Comparison of ENCODE assay signal across 28 cellular contexts in genomic region chr6:45915776-45916348, GRCh38.
"Had no signal": no experiment of that assay in that cellular context is flagged by ENCODE, and none has a peak within 500 bp of the region (broad histone marks: within the 10 kb centered on the region; RNA-seq: fewer than 3 reads in every experiment).

No MANE protein-coding gene starts in this region.

- H3K9ac ChIP-seq: parathyroid adenoma had no signal

- H3K9me3 Mint-ChIP-seq: dendritic cell treated with granulocyte-macrophage colony-stimulating factor and Interleukin-4, amounts not matched to agents 40 ng/mL and 50 ng/mL, for 4 days; endodermal cell; naive B cell; natural killer cell treated with Interleukin-12 subunit alpha and Interleukin-12 subunit beta and Interleukin-15 and Interleukin-18, amount 100 ng/mL, for 72 hours; stimulated activated memory B cell treated with anti-CD40 and anti-IgM and Interleukin-4, amounts not matched to agents 10 μg/mL and 1 μg/mL and 100 μg/mL, for 72 hours had no signal

- H3K36me3 Mint-ChIP-seq: naive B cell had no signal

- H3K27me3 Mint-ChIP-seq: dendritic cell treated with granulocyte-macrophage colony-stimulating factor and Interleukin-4, amounts not matched to agents 40 ng/mL and 50 ng/mL, for 4 days; naive B cell; progenitor cell of endocrine pancreas; stimulated activated memory B cell treated with anti-CD40 and anti-IgM and Interleukin-4, amounts not matched to agents 10 μg/mL and 1 μg/mL and 100 μg/mL, for 72 hours had no signal

- H3K4me3 ChIP-seq: colonic mucosa, heart right ventricle, left lung, lower lobe of right lung, right atrium auricular region, transverse colon, upper lobe of right lung, vagina had no signal

- DNase-seq: colonic mucosa; effector CD8-positive, alpha-beta T cell; foreskin keratinocyte; glutamatergic neuron; heart right ventricle; hippocampal formation; left cardiac atrium; left lung; lower lobe of right lung; naive B cell; stimulated activated CD4-positive, alpha-beta T cell treated with anti-CD3 and anti-CD28 coated beads, Interleukin-2, amount 100 ng/mL, for 24 hours; stimulated activated CD4-positive, alpha-beta T cell treated with anti-CD3 and anti-CD28 coated beads, Interleukin-4, amount 100 ng/mL, for 24 hours; stimulated activated naive CD8-positive, alpha-beta T cell treated with anti-CD3 and anti-CD28 coated beads, Interleukin-15, Interleukin-2, amounts not matched to agents 100 U/mL and 50 U/mL, for 24 hours; transverse colon; upper lobe of right lung had no signal

- H3K4me3 Mint-ChIP-seq: dendritic cell treated with granulocyte-macrophage colony-stimulating factor and Interleukin-4, amounts not matched to agents 40 ng/mL and 50 ng/mL, for 4 days; endodermal cell; naive B cell; natural killer cell treated with Interleukin-12 subunit alpha and Interleukin-12 subunit beta and Interleukin-15 and Interleukin-18, amount 100 ng/mL, for 72 hours; neural crest cell; stimulated activated memory B cell treated with anti-CD40 and anti-IgM and Interleukin-4, amounts not matched to agents 10 μg/mL and 1 μg/mL and 100 μg/mL, for 72 hours had no signal

- H3K27me3 ChIP-seq: colonic mucosa, heart right ventricle, left lung, neutrophil, right atrium auricular region, transverse colon, upper lobe of right lung, vagina had no signal

- H2AFZ ChIP-seq: parathyroid adenoma had no signal

- H3K36me3 ChIP-seq: colonic mucosa, neutrophil, upper lobe of right lung, vagina had no signal

- H3K4me1 ChIP-seq: colonic mucosa, foreskin keratinocyte, left lung, lower lobe of right lung, parathyroid adenoma, transverse colon, upper lobe of right lung, vagina had no signal

- H3K4me1 Mint-ChIP-seq: naive B cell had no signal

- H3K27ac Mint-ChIP-seq: dendritic cell treated with granulocyte-macrophage colony-stimulating factor and Interleukin-4, amounts not matched to agents 40 ng/mL and 50 ng/mL, for 4 days; endodermal cell; natural killer cell treated with Interleukin-12 subunit alpha and Interleukin-12 subunit beta and Interleukin-15 and Interleukin-18, amount 100 ng/mL, for 72 hours; progenitor cell of endocrine pancreas; stimulated activated memory B cell treated with anti-CD40 and anti-IgM and Interleukin-4, amounts not matched to agents 10 μg/mL and 1 μg/mL and 100 μg/mL, for 72 hours had no signal

- H3K27ac ChIP-seq: colonic mucosa, epithelial cell of prostate, foreskin keratinocyte, left lung, lower lobe of right lung, neutrophil, parathyroid adenoma, transverse colon, upper lobe of right lung, vagina had no signal

- ATAC-seq: esophagus mucosa; foreskin keratinocyte; natural killer cell treated with Interleukin-12 subunit alpha and Interleukin-12 subunit beta and Interleukin-15 and Interleukin-18, amount 100 ng/mL, for 72 hours; sciatic nerve; stimulated activated memory B cell treated with anti-CD40 and anti-IgM and Interleukin-4, amounts not matched to agents 10 μg/mL and 1 μg/mL and 100 μg/mL, for 72 hours; stimulated activated naive CD8-positive, alpha-beta T cell treated with anti-CD3 and anti-CD28 coated beads, Interleukin-15, Interleukin-2, amounts not matched to agents 100 U/mL and 50 U/mL, for 24 hours had no signal

- H3K79me2 ChIP-seq: parathyroid adenoma had no signal

- H3K9me3 ChIP-seq: colonic mucosa, heart right ventricle, left lung, lower lobe of right lung, neutrophil, right atrium auricular region, transverse colon, upper lobe of right lung, vagina had no signal
